ENCODE assay signal across 1 cellular context in genomic region chr2:3683748-3684454, GRCh38.
TF ChIP-seq lines count a peak whose summit lies in the region.

No MANE protein-coding gene starts in this region.

TF ChIP-seq in IMR-90, 13 proteins besides CTCF, POLR2A, EP300 and RAD21 (continued from another document):
- no peak for TF ChIP-seq BHLHE40 (IDR thresholded peaks at IDR 0.05; ENCODE audit: low read depth, low read length)
